Comparison of ENCODE assay signal across 28 cellular contexts in genomic region chr1:115193026-115193425, GRCh38.
"Had no signal": no experiment of that assay in that cellular context is flagged by ENCODE, and none has a peak within 500 bp of the region (broad histone marks: within the 10 kb centered on the region; RNA-seq: fewer than 3 reads in every experiment).

No MANE protein-coding gene starts in this region.

- H3K36me3 ChIP-seq: brain microvascular endothelial cell, heart left ventricle had no signal

- H3K27me3 ChIP-seq: brain microvascular endothelial cell, heart left ventricle had no signal

- H3K27ac ChIP-seq: brain microvascular endothelial cell, coronary artery, dorsolateral prefrontal cortex, heart left ventricle had no signal

- FAIRE-seq: astrocyte, bronchial epithelial cell, frontal cortex had no signal

- DNase-seq: activated CD4-positive, alpha-beta memory T cell treated with anti-CD3 and anti-CD28 coated beads for 36 hours; activated CD4-positive, alpha-beta T cell treated with anti-CD3 and anti-CD28 coated beads for 1 hour; activated CD4-positive, alpha-beta T cell treated with anti-CD3 and anti-CD28 coated beads for 4 hours; activated CD4-positive, alpha-beta T cell treated with anti-CD3 and anti-CD28 coated beads, Interleukin-2, amount 50 U/mL, for 1 hour; activated CD8-positive, alpha-beta memory T cell treated with anti-CD3 and anti-CD28 coated beads, Interleukin-2, amount 10 ng/mL, durations not matched to agents 7 days and 5 days; activated CD8-positive, alpha-beta memory T cell treated with anti-CD3 and anti-CD28 coated beads, Interleukin-2, amount 50 U/mL, for 4 hours; activated CD8-positive, alpha-beta T cell treated with anti-CD3 and anti-CD28 coated beads, Interleukin-2, amount 10 ng/mL, durations not matched to agents 7 days and 5 days; activated effector memory CD4-positive, alpha-beta T cell treated with Interleukin-2 at 50 U/mL for 16 hours; activated gamma-delta T cell treated with Interleukin-2 at 50 U/mL for 16 hours; activated naive CD4-positive, alpha-beta T cell treated with anti-CD3 and anti-CD28 coated beads, Interleukin-2, amount 50 U/mL, for 16 hours; activated naive CD4-positive, alpha-beta T cell treated with Interleukin-2 at 50 U/mL for 16 hours; activated T-cell treated with anti-CD3 and anti-CD28 coated beads for 4 hours; activated T-cell treated with anti-CD3 and anti-CD28 coated beads, Interleukin-2, amount 50 U/mL, for 24 hours; amniotic stem cell; brain microvascular endothelial cell; dorsolateral prefrontal cortex; effector memory CD4-positive, alpha-beta T cell; endodermal cell; foreskin fibroblast; glutamatergic neuron; heart left ventricle; T-helper 1 cell; T-helper 17 cell; T1000 had no signal

- H3K4me3 ChIP-seq: coronary artery, dorsolateral prefrontal cortex, heart left ventricle had no signal

- H3K9me3 ChIP-seq: heart left ventricle had no signal
